ENCODE assay signal across 2 cellular contexts in the genomic region with DNA sequence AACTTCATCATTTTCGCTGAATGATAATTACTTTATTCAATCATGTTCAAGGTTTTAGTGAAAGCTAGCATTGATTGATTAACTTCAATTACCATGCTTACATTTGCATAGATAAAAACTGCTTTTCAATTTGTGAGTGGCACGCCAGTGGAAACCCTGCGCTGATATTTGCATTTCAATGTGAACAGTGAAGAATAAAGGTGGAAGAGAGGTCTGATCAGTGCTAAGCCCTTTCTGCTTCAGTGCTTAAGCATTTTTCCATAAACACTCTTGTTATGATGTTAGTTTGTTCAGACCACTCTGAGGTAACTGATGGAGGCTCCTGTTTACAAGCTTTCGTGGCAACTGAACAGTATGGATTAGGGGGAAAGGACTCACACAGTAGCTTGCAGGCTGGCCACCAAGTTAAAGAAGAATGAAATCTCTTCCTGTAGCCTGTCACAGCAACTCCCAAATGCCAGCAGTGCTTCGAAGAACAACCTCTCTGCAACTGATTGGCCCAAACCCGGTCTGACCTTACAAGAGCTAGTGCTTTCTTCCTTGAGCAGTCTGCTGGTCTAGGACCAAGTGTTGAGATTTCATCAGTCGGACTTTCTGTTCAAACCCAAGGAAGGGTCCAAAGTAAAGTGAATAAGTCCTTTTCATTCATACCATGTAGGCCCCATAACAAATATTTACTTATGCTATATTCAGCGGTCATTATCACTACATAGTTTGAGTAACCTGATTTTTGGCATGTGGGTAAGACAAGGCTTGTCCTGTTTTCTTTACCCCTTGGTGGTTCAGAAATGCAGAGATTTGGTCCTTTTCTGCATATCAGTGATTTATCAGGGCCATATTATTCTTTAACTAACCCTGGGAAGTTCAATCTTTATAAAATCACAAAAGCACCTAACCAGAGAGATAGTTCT.
TF ChIP-seq lines count a peak whose summit lies in the region.

No MANE protein-coding gene starts in this region.

TF ChIP-seq in H1, 55 proteins besides CTCF, POLR2A, EP300 and RAD21:
- TF ChIP-seq KDM4A (IDR thresholded peaks at IDR 0.05; ENCODE audit: low read depth, low read length, severe bottlenecking) (no peak), RNF2 (IDR thresholded peaks at IDR 0.05; ENCODE audit: borderline replicate concordance, low read depth, low read length, missing control alignments, poor library complexity, severe bottlenecking) (no peak), CHD1 (IDR thresholded peaks at IDR 0.05; ENCODE audit: low read depth, low read length) (no peak), SUZ12 (IDR thresholded peaks at IDR 0.05; ENCODE audit: low read length) (no peak), NANOG (IDR thresholded peaks at IDR 0.05; ENCODE audit: insufficient read depth, low read depth, low read length, poor library complexity, severe bottlenecking) (no peak), SIN3A (conservative IDR thresholded peaks at IDR 0.05 in 1 of 2, IDR thresholded peaks at IDR 0.05 in 1 of 2; ENCODE audit: low read depth in 1 of 2, low read length in 2 of 2) (no peak), NRF1 (IDR thresholded peaks at IDR 0.05; ENCODE audit: low read depth, low read length) (no peak), CBX8 (IDR thresholded peaks at IDR 0.05; ENCODE audit: borderline replicate concordance, low read depth, low read length) (no peak), BCL11A (IDR thresholded peaks at IDR 0.05; ENCODE audit: low read depth in 2 of 2, low read length in 2 of 2) (no peak)
- TF ChIP-seq, protein P1, sequence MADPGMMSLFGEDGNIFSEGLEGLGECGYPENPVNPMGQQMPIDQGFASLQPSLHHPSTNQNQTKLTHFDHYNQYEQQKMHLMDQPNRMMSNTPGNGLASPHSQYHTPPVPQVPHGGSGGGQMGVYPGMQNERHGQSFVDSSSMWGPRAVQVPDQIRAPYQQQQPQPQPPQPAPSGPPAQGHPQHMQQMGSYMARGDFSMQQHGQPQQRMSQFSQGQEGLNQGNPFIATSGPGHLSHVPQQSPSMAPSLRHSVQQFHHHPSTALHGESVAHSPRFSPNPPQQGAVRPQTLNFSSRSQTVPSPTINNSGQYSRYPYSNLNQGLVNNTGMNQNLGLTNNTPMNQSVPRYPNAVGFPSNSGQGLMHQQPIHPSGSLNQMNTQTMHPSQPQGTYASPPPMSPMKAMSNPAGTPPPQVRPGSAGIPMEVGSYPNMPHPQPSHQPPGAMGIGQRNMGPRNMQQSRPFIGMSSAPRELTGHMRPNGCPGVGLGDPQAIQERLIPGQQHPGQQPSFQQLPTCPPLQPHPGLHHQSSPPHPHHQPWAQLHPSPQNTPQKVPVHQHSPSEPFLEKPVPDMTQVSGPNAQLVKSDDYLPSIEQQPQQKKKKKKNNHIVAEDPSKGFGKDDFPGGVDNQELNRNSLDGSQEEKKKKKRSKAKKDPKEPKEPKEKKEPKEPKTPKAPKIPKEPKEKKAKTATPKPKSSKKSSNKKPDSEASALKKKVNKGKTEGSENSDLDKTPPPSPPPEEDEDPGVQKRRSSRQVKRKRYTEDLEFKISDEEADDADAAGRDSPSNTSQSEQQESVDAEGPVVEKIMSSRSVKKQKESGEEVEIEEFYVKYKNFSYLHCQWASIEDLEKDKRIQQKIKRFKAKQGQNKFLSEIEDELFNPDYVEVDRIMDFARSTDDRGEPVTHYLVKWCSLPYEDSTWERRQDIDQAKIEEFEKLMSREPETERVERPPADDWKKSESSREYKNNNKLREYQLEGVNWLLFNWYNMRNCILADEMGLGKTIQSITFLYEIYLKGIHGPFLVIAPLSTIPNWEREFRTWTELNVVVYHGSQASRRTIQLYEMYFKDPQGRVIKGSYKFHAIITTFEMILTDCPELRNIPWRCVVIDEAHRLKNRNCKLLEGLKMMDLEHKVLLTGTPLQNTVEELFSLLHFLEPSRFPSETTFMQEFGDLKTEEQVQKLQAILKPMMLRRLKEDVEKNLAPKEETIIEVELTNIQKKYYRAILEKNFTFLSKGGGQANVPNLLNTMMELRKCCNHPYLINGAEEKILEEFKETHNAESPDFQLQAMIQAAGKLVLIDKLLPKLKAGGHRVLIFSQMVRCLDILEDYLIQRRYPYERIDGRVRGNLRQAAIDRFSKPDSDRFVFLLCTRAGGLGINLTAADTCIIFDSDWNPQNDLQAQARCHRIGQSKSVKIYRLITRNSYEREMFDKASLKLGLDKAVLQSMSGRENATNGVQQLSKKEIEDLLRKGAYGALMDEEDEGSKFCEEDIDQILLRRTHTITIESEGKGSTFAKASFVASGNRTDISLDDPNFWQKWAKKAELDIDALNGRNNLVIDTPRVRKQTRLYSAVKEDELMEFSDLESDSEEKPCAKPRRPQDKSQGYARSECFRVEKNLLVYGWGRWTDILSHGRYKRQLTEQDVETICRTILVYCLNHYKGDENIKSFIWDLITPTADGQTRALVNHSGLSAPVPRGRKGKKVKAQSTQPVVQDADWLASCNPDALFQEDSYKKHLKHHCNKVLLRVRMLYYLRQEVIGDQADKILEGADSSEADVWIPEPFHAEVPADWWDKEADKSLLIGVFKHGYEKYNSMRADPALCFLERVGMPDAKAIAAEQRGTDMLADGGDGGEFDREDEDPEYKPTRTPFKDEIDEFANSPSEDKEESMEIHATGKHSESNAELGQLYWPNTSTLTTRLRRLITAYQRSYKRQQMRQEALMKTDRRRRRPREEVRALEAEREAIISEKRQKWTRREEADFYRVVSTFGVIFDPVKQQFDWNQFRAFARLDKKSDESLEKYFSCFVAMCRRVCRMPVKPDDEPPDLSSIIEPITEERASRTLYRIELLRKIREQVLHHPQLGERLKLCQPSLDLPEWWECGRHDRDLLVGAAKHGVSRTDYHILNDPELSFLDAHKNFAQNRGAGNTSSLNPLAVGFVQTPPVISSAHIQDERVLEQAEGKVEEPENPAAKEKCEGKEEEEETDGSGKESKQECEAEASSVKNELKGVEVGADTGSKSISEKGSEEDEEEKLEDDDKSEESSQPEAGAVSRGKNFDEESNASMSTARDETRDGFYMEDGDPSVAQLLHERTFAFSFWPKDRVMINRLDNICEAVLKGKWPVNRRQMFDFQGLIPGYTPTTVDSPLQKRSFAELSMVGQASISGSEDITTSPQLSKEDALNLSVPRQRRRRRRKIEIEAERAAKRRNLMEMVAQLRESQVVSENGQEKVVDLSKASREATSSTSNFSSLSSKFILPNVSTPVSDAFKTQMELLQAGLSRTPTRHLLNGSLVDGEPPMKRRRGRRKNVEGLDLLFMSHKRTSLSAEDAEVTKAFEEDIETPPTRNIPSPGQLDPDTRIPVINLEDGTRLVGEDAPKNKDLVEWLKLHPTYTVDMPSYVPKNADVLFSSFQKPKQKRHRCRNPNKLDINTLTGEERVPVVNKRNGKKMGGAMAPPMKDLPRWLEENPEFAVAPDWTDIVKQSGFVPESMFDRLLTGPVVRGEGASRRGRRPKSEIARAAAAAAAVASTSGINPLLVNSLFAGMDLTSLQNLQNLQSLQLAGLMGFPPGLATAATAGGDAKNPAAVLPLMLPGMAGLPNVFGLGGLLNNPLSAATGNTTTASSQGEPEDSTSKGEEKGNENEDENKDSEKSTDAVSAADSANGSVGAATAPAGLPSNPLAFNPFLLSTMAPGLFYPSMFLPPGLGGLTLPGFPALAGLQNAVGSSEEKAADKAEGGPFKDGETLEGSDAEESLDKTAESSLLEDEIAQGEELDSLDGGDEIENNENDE (IDR thresholded peaks at IDR 0.05; ENCODE audit: insufficient replicate concordance, low read length), result no peak

TF ChIP-seq in SK-N-SH treated with all-trans-retinoic acid at 6 μM for 48 hours, 23 proteins besides CTCF, POLR2A, EP300 and RAD21:
- TF ChIP-seq, protein P2, sequence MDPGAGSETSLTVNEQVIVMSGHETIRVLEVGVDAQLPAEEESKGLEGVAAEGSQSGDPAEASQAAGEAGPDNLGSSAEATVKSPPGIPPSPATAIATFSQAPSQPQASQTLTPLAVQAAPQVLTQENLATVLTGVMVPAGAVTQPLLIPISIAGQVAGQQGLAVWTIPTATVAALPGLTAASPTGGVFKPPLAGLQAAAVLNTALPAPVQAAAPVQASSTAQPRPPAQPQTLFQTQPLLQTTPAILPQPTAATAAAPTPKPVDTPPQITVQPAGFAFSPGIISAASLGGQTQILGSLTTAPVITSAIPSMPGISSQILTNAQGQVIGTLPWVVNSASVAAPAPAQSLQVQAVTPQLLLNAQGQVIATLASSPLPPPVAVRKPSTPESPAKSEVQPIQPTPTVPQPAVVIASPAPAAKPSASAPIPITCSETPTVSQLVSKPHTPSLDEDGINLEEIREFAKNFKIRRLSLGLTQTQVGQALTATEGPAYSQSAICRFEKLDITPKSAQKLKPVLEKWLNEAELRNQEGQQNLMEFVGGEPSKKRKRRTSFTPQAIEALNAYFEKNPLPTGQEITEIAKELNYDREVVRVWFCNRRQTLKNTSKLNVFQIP (CRISPR knock-in tag; IDR thresholded peaks at IDR 0.05; ENCODE audit: borderline replicate concordance, low read depth), result no peak
- no peak for TF ChIP-seq ZNF565 (CRISPR knock-in tag; conservative IDR thresholded peaks at IDR 0.05; ENCODE audit: low read depth)
- TF ChIP-seq SNAI2 (CRISPR knock-in tag; IDR thresholded peaks at IDR 0.05), result no peak
- TF ChIP-seq ZC3H10 (CRISPR knock-in tag; IDR thresholded peaks at IDR 0.05), result no peak
- TF ChIP-seq TCF4 (CRISPR knock-in tag; IDR thresholded peaks at IDR 0.05; ENCODE audit: borderline replicate concordance), result no peak
- TF ChIP-seq, protein P3, sequence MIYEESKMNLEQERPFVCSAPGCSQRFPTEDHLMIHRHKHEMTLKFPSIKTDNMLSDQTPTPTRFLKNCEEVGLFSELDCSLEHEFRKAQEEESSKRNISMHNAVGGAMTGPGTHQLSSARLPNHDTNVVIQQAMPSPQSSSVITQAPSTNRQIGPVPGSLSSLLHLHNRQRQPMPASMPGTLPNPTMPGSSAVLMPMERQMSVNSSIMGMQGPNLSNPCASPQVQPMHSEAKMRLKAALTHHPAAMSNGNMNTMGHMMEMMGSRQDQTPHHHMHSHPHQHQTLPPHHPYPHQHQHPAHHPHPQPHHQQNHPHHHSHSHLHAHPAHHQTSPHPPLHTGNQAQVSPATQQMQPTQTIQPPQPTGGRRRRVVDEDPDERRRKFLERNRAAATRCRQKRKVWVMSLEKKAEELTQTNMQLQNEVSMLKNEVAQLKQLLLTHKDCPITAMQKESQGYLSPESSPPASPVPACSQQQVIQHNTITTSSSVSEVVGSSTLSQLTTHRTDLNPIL (CRISPR knock-in tag; IDR thresholded peaks at IDR 0.05; ENCODE audit: low read depth), result no peak
- TF ChIP-seq ARNTL (CRISPR knock-in tag; IDR thresholded peaks at IDR 0.05; ENCODE audit: borderline replicate concordance, low read depth), result no peak
- no peak for TF ChIP-seq TOX (CRISPR knock-in tag; IDR thresholded peaks at IDR 0.05; ENCODE audit: borderline replicate concordance)
- no peak for TF ChIP-seq ZNF70 (CRISPR knock-in tag; IDR thresholded peaks at IDR 0.05)
- TF ChIP-seq ZNF8 (CRISPR knock-in tag; IDR thresholded peaks at IDR 0.05), result no peak
- no peak for TF ChIP-seq ZFP30 (CRISPR knock-in tag; IDR thresholded peaks at IDR 0.05)
- TF ChIP-seq GLIS3 (CRISPR knock-in tag; IDR thresholded peaks at IDR 0.05), result no peak
- no peak for TF ChIP-seq OSR1 (CRISPR knock-in tag; IDR thresholded peaks at IDR 0.05)
